In genomic region chr19:35513975-35514809, GRCh38 we compare ENCODE assay signal across 14 cellular contexts. TPM values are rescaled to one million over a fixed set of nuclear protein-coding genes. Genes with fewer than 3 reads are reported as not detected.
A peak's percentile ranks its signal among the peaks of the same experiment; 100 is the strongest.
DNase-seq lines count a peak whose midpoint lies in the region; ATAC-seq and TF ChIP-seq lines count a peak whose summit lies in the region.
"Had no signal": no experiment of that assay in that cellular context is flagged by ENCODE, and none has a peak within 500 bp of the region (broad histone marks: within the 10 kb centered on the region; RNA-seq: fewer than 3 reads in every experiment).

No MANE protein-coding gene starts in this region.

- peaks cover 14 to 15% of the 10 kb centered on the region in 2 donors for H3K4me1 Mint-ChIP-seq in effector memory CD8-positive, alpha-beta T cell (ENCODE audit: low read depth in 2 of 2)

- TF ChIP-seq CTCF in WERI-Rb-1 (IDR thresholded peaks at IDR 0.05; ENCODE audit: low read depth, low read length) (peak; percentile 41; the same call in 1 of the 2 replicates), hepatocyte (IDR thresholded peaks at IDR 0.05; ENCODE audit: poor library complexity) (peak; percentile 20), suprapubic skin (IDR thresholded peaks at IDR 0.05) (no peak)

- no peaks in the 10 kb centered on the region for H3K9me3 Mint-ChIP-seq in effector memory CD8-positive, alpha-beta T cell
- H3K9me3 Mint-ChIP-seq: memory B cell had no signal

- H2AFZ ChIP-seq in hepatocyte = no peak overlapping the region

- H3K27ac Mint-ChIP-seq in effector memory CD8-positive, alpha-beta T cell = no peak overlapping the region
- H3K27ac Mint-ChIP-seq: activated CD8-positive, alpha-beta T cell treated with anti-CD3 and anti-CD28 coated beads, Interleukin-2, amount 10 ng/mL, durations not matched to agents 7 days and 5 days; memory B cell had no signal

- TF ChIP-seq POLR2A in suprapubic skin (IDR thresholded peaks at IDR 0.05) = no peak

- TF ChIP-seq EP300 in suprapubic skin (IDR thresholded peaks at IDR 0.05) = no peak

- H3K36me3 Mint-ChIP-seq in effector memory CD8-positive, alpha-beta T cell (ENCODE audit: insufficient read depth) = peaks cover 3% of the 10 kb centered on the region
- H3K36me3 Mint-ChIP-seq: memory B cell had no signal

- 27% methylated on average over 29 of the region's 29 CpGs for WGBS in hepatocyte (ENCODE audit: low lambda C conversion rate, missing lambda C conversion rate)
- WGBS in suprapubic skin = 33% methylated on average over 11 of the region's 29 CpGs

- H3K27me3 ChIP-seq in WERI-Rb-1 (ENCODE audit: insufficient read depth, low read depth, severe bottlenecking) (peaks cover 10% of the 10 kb centered on the region), hepatocyte (no peaks in the 10 kb centered on the region), suprapubic skin (peaks cover 36% of the 10 kb centered on the region)

- H3K4me3 ChIP-seq in WERI-Rb-1 (ENCODE audit: low read depth, low read length) (no peak overlapping the region), hepatocyte (no peak overlapping the region), suprapubic skin (peak overlapping the region; percentile 11)
- H3K4me3 ChIP-seq: K562, sigmoid colon had no signal

- no peak overlapping the region for H3K4me3 Mint-ChIP-seq in effector memory CD8-positive, alpha-beta T cell
- H3K4me3 Mint-ChIP-seq: activated CD8-positive, alpha-beta T cell treated with anti-CD3 and anti-CD28 coated beads, Interleukin-2, amount 10 ng/mL, durations not matched to agents 7 days and 5 days; memory B cell had no signal

- H3K36me3 ChIP-seq in WERI-Rb-1 (no peaks in the 10 kb centered on the region), hepatocyte (replicated peaks; ENCODE audit: insufficient read depth, low read depth) (no peaks in the 10 kb centered on the region), suprapubic skin (no peaks in the 10 kb centered on the region)
- H3K36me3 ChIP-seq: sigmoid colon had no signal

- no peaks in the 10 kb centered on the region for H3K9me2 ChIP-seq in hepatocyte (replicated peaks; ENCODE audit: insufficient read depth)

- no peak for ATAC-seq in effector memory CD8-positive, alpha-beta T cell (replicated peaks)
- ATAC-seq in HG03521 (IDR thresholded peaks at IDR 0.05; ENCODE audit: unreplicated experiment) = no peak
- ATAC-seq in HG02571 (IDR thresholded peaks at IDR 0.05; ENCODE audit: unreplicated experiment) = no peak
- ATAC-seq: activated CD8-positive, alpha-beta T cell treated with anti-CD3 and anti-CD28 coated beads, Interleukin-2, amount 10 ng/mL, durations not matched to agents 7 days and 5 days; SK-N-SH treated with all-trans-retinoic acid at 6 μM for 48 hours had no signal

- H3K27ac ChIP-seq in WERI-Rb-1 (no peak overlapping the region), hepatocyte (no peak overlapping the region), suprapubic skin (peak overlapping the region; percentile 81)
- H3K27ac ChIP-seq: sigmoid colon had no signal

- peak overlapping the region; percentile 50 for H3K4me2 ChIP-seq in hepatocyte

- H3K79me2 ChIP-seq in hepatocyte = no peaks in the 10 kb centered on the region

- H3K4me1 ChIP-seq in hepatocyte (ENCODE audit: insufficient read depth) = peaks cover 3% of the 10 kb centered on the region
- H3K4me1 ChIP-seq in suprapubic skin = peaks cover 38% of the 10 kb centered on the region

- H3K27me3 Mint-ChIP-seq in effector memory CD8-positive, alpha-beta T cell = peaks cover 29 to 73% of the 10 kb centered on the region in 2 donors

- H3K9me3 ChIP-seq in WERI-Rb-1 (ENCODE audit: severe bottlenecking) (no peaks in the 10 kb centered on the region), hepatocyte (ENCODE audit: low read depth) (no peaks in the 10 kb centered on the region), suprapubic skin (no peaks in the 10 kb centered on the region)
- H3K9me3 ChIP-seq: sigmoid colon had no signal

- H4K20me1 ChIP-seq in hepatocyte (ENCODE audit: insufficient read depth, poor library complexity, severe bottlenecking) = no peaks in the 10 kb centered on the region

- peak; percentile 48 for DNase-seq in DMS53 (lab: John Stamatoyannopoulos, UW)
- DNase-seq in DMS53 treated with DMSO at 0.1 percent for 48 hours (lab: John Stamatoyannopoulos, UW; ENCODE audit: unreplicated experiment) = no peak
- DNase-seq in WERI-Rb-1 = no peak
- DNase-seq in hepatocyte (ENCODE audit: low spot score) = peak; percentile 56
- DNase-seq in suprapubic skin (ENCODE audit: low spot score in 2 of 2) = no peak
- DNase-seq in effector memory CD8-positive, alpha-beta T cell = no peak
- DNase-seq: activated CD8-positive, alpha-beta T cell treated with anti-CD3 and anti-CD28 coated beads, Interleukin-2, amount 10 ng/mL, durations not matched to agents 7 days and 5 days; NCI-H510A treated with DMSO at 0.1 percent for 48 hours; sigmoid colon had no signal

RNA-seq across cellular contexts. Expression of gene DMKN, which starts 0.7 kb away (rescaled TPM):
- total RNA-seq in hepatocyte (57.0 and 64.1 TPM in 2 replicates), suprapubic skin (1,000 to 10,000 TPM; 2,237 to 6,229 (median 5,437) TPM)
- 99.5 and 111 TPM in 2 replicates for polyA plus RNA-seq in hepatocyte
- total RNA-seq: activated CD8-positive, alpha-beta T cell treated with anti-CD3 and anti-CD28 coated beads, Interleukin-2, amount 10 ng/mL, durations not matched to agents 7 days and 5 days had no signal

RNA-seq across cellular contexts. Expression of gene SBSN, which starts 13.9 kb away (rescaled TPM):
- total RNA-seq in hepatocyte = 0.40 TPM in 1 of 2 replicates, not detected in the other
- 0.19 and 0.66 TPM in 2 replicates for polyA plus RNA-seq in hepatocyte
- 1,000 to 10,000 TPM in 3 of 4 donors, 100 to 1,000 TPM in 1; 308 to 1,594 (median 1,430) TPM for total RNA-seq in suprapubic skin
- total RNA-seq: activated CD8-positive, alpha-beta T cell treated with anti-CD3 and anti-CD28 coated beads, Interleukin-2, amount 10 ng/mL, durations not matched to agents 7 days and 5 days; sigmoid colon had no signal
- polyA plus RNA-seq: K562 had no signal

RNA-seq across cellular contexts. Expression of gene GAPDHS, which starts 19.1 kb away (rescaled TPM):
- total RNA-seq in hepatocyte = not detected in 2 replicates
- polyA plus RNA-seq in hepatocyte = not detected in 2 replicates
- 1 to 10 TPM; 4.1 to 8.4 (median 6.4) TPM for total RNA-seq in suprapubic skin
- total RNA-seq: activated CD8-positive, alpha-beta T cell treated with anti-CD3 and anti-CD28 coated beads, Interleukin-2, amount 10 ng/mL, durations not matched to agents 7 days and 5 days; K562; sigmoid colon had no signal
- polyA plus RNA-seq: sigmoid colon had no signal

RNA-seq across cellular contexts. Expression of gene KRTDAP, which starts 23.9 kb away (rescaled TPM):
- total RNA-seq in hepatocyte = 1.6 and 2.7 TPM in 2 replicates
- 0.97 and 1.6 TPM in 2 replicates for polyA plus RNA-seq in hepatocyte
- total RNA-seq in suprapubic skin = over 10,000 TPM in 2 of 4 donors, 1,000 to 10,000 TPM in 2; 1,056 to 12,237 (median 8,197) TPM
- total RNA-seq: activated CD8-positive, alpha-beta T cell treated with anti-CD3 and anti-CD28 coated beads, Interleukin-2, amount 10 ng/mL, durations not matched to agents 7 days and 5 days; K562; sigmoid colon had no signal
- polyA plus RNA-seq: K562, sigmoid colon had no signal

RNA-seq across cellular contexts. Expression of gene TMEM147, which starts 31.2 kb away (rescaled TPM):
- total RNA-seq in hepatocyte = 115 and 133 TPM in 2 replicates
- 287 and 288 TPM in 2 replicates for polyA plus RNA-seq in hepatocyte
- 100 to 1,000 TPM in 3 of 4 donors, 10 to 100 TPM in 1; 67.5 to 158 (median 118) TPM for total RNA-seq in suprapubic skin

Comparison
In these comparisons a context has a peak if more than half of its experiments do, and no peak if none do; other contexts are left out.
1. DNase-seq: peak in DMS53 (single experiment) and hepatocyte (single experiment); none in DMS53 treated with DMSO at 0.1 percent for 48 hours (single experiment), WERI-Rb-1 (single experiment), suprapubic skin (0 of 2) and effector memory CD8-positive, alpha-beta T cell (0 of 3).
2. CTCF ChIP-seq: peak in WERI-Rb-1 (single experiment) and hepatocyte (single experiment); none in suprapubic skin (0 of 2).
3. RNA of gene DMKN, which starts 0.7 kb away (total RNA-seq): 2,237 to 6,229 TPM in suprapubic skin; 57.0 to 64.1 TPM in hepatocyte; every median in the first group is over 10 times any median in the second.
4. RNA of gene SBSN, which starts 13.9 kb away (total RNA-seq): 308 to 1,594 TPM in suprapubic skin; 0.40 TPM in hepatocyte; every median in the first group is over 100 times any median in the second.